ENCODE assay signal across 1 cellular context in genomic region chr11:518463-519202, GRCh38.
TF ChIP-seq lines count a peak whose summit lies in the region.

No MANE protein-coding gene starts in this region.

TF ChIP-seq in HepG2, 621 proteins besides CTCF, POLR2A, EP300 and RAD21 (continued from another document and continues in another):
- 0 out of 2 replicates have a peak, but pooled peaks have one; percentile 18 for TF ChIP-seq ZNF318 (CRISPR knock-in tag; IDR thresholded peaks at IDR 0.05)
- TF ChIP-seq GPBP1L1 (CRISPR knock-in tag; IDR thresholded peaks at IDR 0.05) = no peak
- 0 out of 2 replicates have a peak, but pooled peaks have one; percentile 45 for TF ChIP-seq ZSCAN25 (CRISPR knock-in tag; IDR thresholded peaks at IDR 0.05)
- TF ChIP-seq ATF3 (CRISPR knock-in tag; IDR thresholded peaks at IDR 0.05) = peak; percentile 28; the same call in 1 of the 2 replicates
- peak; percentile 81 for TF ChIP-seq ARID4A (CRISPR knock-in tag; IDR thresholded peaks at IDR 0.05; ENCODE audit: borderline replicate concordance)
- TF ChIP-seq FOXO4 (CRISPR knock-in tag; conservative IDR thresholded peaks at IDR 0.05) = 0 out of 2 replicates have a peak, but pooled peaks have one; percentile 69
- no peak for TF ChIP-seq ZNF331 (CRISPR knock-in tag; IDR thresholded peaks at IDR 0.05)
- no peak for TF ChIP-seq ZFP36L2 (CRISPR knock-in tag; IDR thresholded peaks at IDR 0.05)
- no peak for TF ChIP-seq ZNF260 (CRISPR knock-in tag; IDR thresholded peaks at IDR 0.05; ENCODE audit: borderline replicate concordance, low read depth)
- peak; percentile 16; the same call in 1 of the 2 replicates for TF ChIP-seq BORCS8-MEF2B (CRISPR knock-in tag; IDR thresholded peaks at IDR 0.05)
- 0 out of 2 replicates have a peak, but pooled peaks have one; percentile 36 for TF ChIP-seq RFX5 (IDR thresholded peaks at IDR 0.05; ENCODE audit: low read depth, low read length)
- no peak for TF ChIP-seq ATF5 (CRISPR knock-in tag; IDR thresholded peaks at IDR 0.05; ENCODE audit: low read depth)
- TF ChIP-seq SALL1 (CRISPR knock-in tag; IDR thresholded peaks at IDR 0.05) = peak; percentile 63; the same call in 1 of the 2 replicates
- TF ChIP-seq TCF12 (IDR thresholded peaks at IDR 0.05) = no peak
- peak; percentile 73; the same call in 1 of the 2 replicates for TF ChIP-seq TCF12 (CRISPR knock-in tag; IDR thresholded peaks at IDR 0.05)
- TF ChIP-seq ZNF605 (CRISPR knock-in tag; IDR thresholded peaks at IDR 0.05) = no peak
- TF ChIP-seq AGO2 (optimal IDR thresholded peaks at IDR 0.05; ENCODE audit: low read depth, low read length) = peak; percentile 65
- no peak for TF ChIP-seq ZNF629 (CRISPR knock-in tag; conservative IDR thresholded peaks at IDR 0.05)
- TF ChIP-seq NR2F6 (IDR thresholded peaks at IDR 0.05) = no peak
- no peak; the same call in 1 of the 2 replicates for TF ChIP-seq NR2F6 (CRISPR knock-in tag; IDR thresholded peaks at IDR 0.05)
- TF ChIP-seq NFIB (CRISPR knock-in tag; IDR thresholded peaks at IDR 0.05; ENCODE audit: borderline replicate concordance) = no peak
- no peak; the same call in 1 of the 2 replicates for TF ChIP-seq NFYB (CRISPR knock-in tag; IDR thresholded peaks at IDR 0.05)
- TF ChIP-seq SATB2 (CRISPR knock-in tag; IDR thresholded peaks at IDR 0.05) = no peak
- no peak for TF ChIP-seq NONO (IDR thresholded peaks at IDR 0.05)
- peak; percentile 87 for TF ChIP-seq NONO (CRISPR knock-in tag; conservative IDR thresholded peaks at IDR 0.05)
- TF ChIP-seq PLSCR1 (CRISPR knock-in tag; IDR thresholded peaks at IDR 0.05; ENCODE audit: borderline replicate concordance) = no peak
- TF ChIP-seq CREM (IDR thresholded peaks at IDR 0.05) = no peak
- TF ChIP-seq CREM (CRISPR knock-in tag; IDR thresholded peaks at IDR 0.05) = no peak
- TF ChIP-seq ZNF414 (CRISPR knock-in tag; IDR thresholded peaks at IDR 0.05) = peak; percentile 86; the same call in 1 of the 2 replicates
- TF ChIP-seq MTA1 (CRISPR knock-in tag; IDR thresholded peaks at IDR 0.05; ENCODE audit: borderline replicate concordance) = peak; percentile 29; the same call in 1 of the 2 replicates
- peak; percentile 91 for TF ChIP-seq ZNF816 (CRISPR knock-in tag; IDR thresholded peaks at IDR 0.05; ENCODE audit: borderline replicate concordance)
- no peak for TF ChIP-seq SETDB1 (CRISPR knock-in tag; IDR thresholded peaks at IDR 0.05; ENCODE audit: borderline replicate concordance)
- no peak for TF ChIP-seq ZNF570 (CRISPR knock-in tag; IDR thresholded peaks at IDR 0.05; ENCODE audit: borderline replicate concordance)
- no peak; the same call in 1 of the 2 replicates for TF ChIP-seq HOXD1 (CRISPR knock-in tag; IDR thresholded peaks at IDR 0.05)
- TF ChIP-seq ZIK1 (CRISPR knock-in tag; IDR thresholded peaks at IDR 0.05; ENCODE audit: borderline replicate concordance, low read depth) = peak; percentile 82; the same call in 1 of the 2 replicates
- no peak for TF ChIP-seq KLF9 (CRISPR knock-in tag; IDR thresholded peaks at IDR 0.05; ENCODE audit: low read depth)
- no peak for TF ChIP-seq RFX3 (CRISPR knock-in tag; IDR thresholded peaks at IDR 0.05)
- TF ChIP-seq MNT (IDR thresholded peaks at IDR 0.05) = no peak; the same call in 1 of the 2 replicates
- peak; percentile 78 for TF ChIP-seq ETV5 (CRISPR knock-in tag; IDR thresholded peaks at IDR 0.05; ENCODE audit: borderline replicate concordance)
- TF ChIP-seq HNF1B (CRISPR knock-in tag; IDR thresholded peaks at IDR 0.05) = no peak; the same call in 1 of the 2 replicates
